In genomic region chr6:24899647-24900325, GRCh38 we compare ENCODE assay signal across 1 cellular context.
TF ChIP-seq lines count a peak whose summit lies in the region.

No MANE protein-coding gene starts in this region.

TF ChIP-seq in H1, 55 proteins besides CTCF, POLR2A, EP300 and RAD21:
- TF ChIP-seq CBX8 (IDR thresholded peaks at IDR 0.05; ENCODE audit: borderline replicate concordance, low read depth, low read length) (no peak), SIN3A (conservative IDR thresholded peaks at IDR 0.05 in 1 of 2, IDR thresholded peaks at IDR 0.05 in 1 of 2; ENCODE audit: low read depth in 1 of 2, low read length in 2 of 2) (no peak), SAP30 (IDR thresholded peaks at IDR 0.05; ENCODE audit: insufficient read depth, insufficient replicate concordance, low read length) (no peak), EZH2 (IDR thresholded peaks at IDR 0.05; ENCODE audit: low read depth, low read length, severe bottlenecking) (no peak), SUZ12 (IDR thresholded peaks at IDR 0.05; ENCODE audit: low read length) (no peak), TCF12 (IDR thresholded peaks at IDR 0.05; ENCODE audit: low read depth, low read length) (no peak), ATF2 (IDR thresholded peaks at IDR 0.05; ENCODE audit: low read length) (no peak), SIRT6 (IDR thresholded peaks at IDR 0.05; ENCODE audit: low read length) (no peak), EGR1 (IDR thresholded peaks at IDR 0.05; ENCODE audit: borderline replicate concordance, low read depth, low read length) (no peak), TEAD4 (IDR thresholded peaks at IDR 0.05; ENCODE audit: low read depth, low read length) (no peak), USF2 (IDR thresholded peaks at IDR 0.05; ENCODE audit: low read length) (no peak), CHD1 (IDR thresholded peaks at IDR 0.05; ENCODE audit: low read depth, low read length) (no peak), RNF2 (IDR thresholded peaks at IDR 0.05; ENCODE audit: borderline replicate concordance, low read depth, low read length, missing control alignments, poor library complexity, severe bottlenecking) (no peak), CBX5 (IDR thresholded peaks at IDR 0.05; ENCODE audit: low read depth, low read length) (no peak), RFX5 (IDR thresholded peaks at IDR 0.05; ENCODE audit: borderline replicate concordance, low read depth, low read length) (no peak), KDM4A (IDR thresholded peaks at IDR 0.05; ENCODE audit: low read depth, low read length, severe bottlenecking) (no peak), MAX (IDR thresholded peaks at IDR 0.05) (no peak), ZNF274 (IDR thresholded peaks at IDR 0.05; ENCODE audit: borderline replicate concordance, extremely low read depth, low read length) (no peak), TAF1 (IDR thresholded peaks at IDR 0.05; ENCODE audit: low read depth, low read length) (no peak), SRF (IDR thresholded peaks at IDR 0.05; ENCODE audit: low read depth, low read length) (no peak)
